10 cellular contexts compared by ENCODE assay signal in genomic region chrX:44875185-44875489, GRCh38. TPM values are rescaled to one million over a fixed set of nuclear protein-coding genes. Genes with fewer than 3 reads are reported as not detected.
A peak's percentile ranks its signal among the peaks of the same experiment; 100 is the strongest.
DNase-seq lines count a peak whose midpoint lies in the region; ATAC-seq and TF ChIP-seq lines count a peak whose summit lies in the region.
"Had no signal": no experiment of that assay in that cellular context is flagged by ENCODE, and none has a peak within 500 bp of the region (broad histone marks: within the 10 kb centered on the region; RNA-seq: fewer than 3 reads in every experiment).

No MANE protein-coding gene starts in this region.

- DNase-seq in BE2C (no peak), dorsolateral prefrontal cortex (no peak), NCI-H446 (lab: John Stamatoyannopoulos, UW) (no peak), activated gamma-delta T cell treated with Interleukin-2 at 50 U/mL for 16 hours (no peak), NCI-H1417 (lab: John Stamatoyannopoulos, UW) (no peak)

- no peaks in the 10 kb centered on the region for H3F3A ChIP-seq in Loucy (ENCODE audit: low read depth)
- H3F3A ChIP-seq in neural cell (ENCODE audit: insufficient read depth, low read length, poor library complexity, severe bottlenecking) = no peaks in the 10 kb centered on the region

- H3K4me2 ChIP-seq in Loucy (ENCODE audit: low read depth, low read length, poor library complexity, severe bottlenecking) (peak overlapping the region; percentile 91), neural cell (ENCODE audit: low read length) (peak overlapping the region; percentile 62)

- peaks cover 48% of the 10 kb centered on the region for H4K20me1 ChIP-seq in Loucy (ENCODE audit: insufficient read depth, low read length, poor library complexity, severe bottlenecking)
- no peaks in the 10 kb centered on the region for H4K20me1 ChIP-seq in neural cell (ENCODE audit: insufficient read depth)

- intact Hi-C loops in dorsolateral prefrontal cortex (cut with DNase I) = no loop called here

- peak overlapping the region; percentile 92 for H3K4me3 ChIP-seq in BE2C (ENCODE audit: low read depth, low read length)
- H3K4me3 ChIP-seq in Loucy (ENCODE audit: low read length, poor library complexity, severe bottlenecking) = peak overlapping the region; percentile 100
- H3K4me3 ChIP-seq in dorsolateral prefrontal cortex = peak overlapping the region; percentile 48 to 98 (median 91)
- H3K4me3 ChIP-seq in neural cell (ENCODE audit: low read length) = peak overlapping the region; percentile 85

- ATAC-seq in HG03159 (IDR thresholded peaks at IDR 0.05; ENCODE audit: unreplicated experiment) = no peak

- H3K27me3 ChIP-seq in BE2C (no peaks in the 10 kb centered on the region), Loucy (ENCODE audit: insufficient read depth, low read length, poor library complexity, severe bottlenecking) (no peaks in the 10 kb centered on the region), dorsolateral prefrontal cortex (no peaks in the 10 kb centered on the region), neural cell (ENCODE audit: insufficient read depth, low read depth, low read length) (no peaks in the 10 kb centered on the region)
- H3K27me3 ChIP-seq: adrenal gland had no signal

- H3K79me2 ChIP-seq in Loucy (ENCODE audit: insufficient read depth, low read length) = peaks cover 82% of the 10 kb centered on the region
- peaks cover 56% of the 10 kb centered on the region for H3K79me2 ChIP-seq in neural cell (replicated peaks; ENCODE audit: insufficient read depth, low read length)

- H2AFZ ChIP-seq in Loucy (ENCODE audit: low read length) (no peak overlapping the region), neural cell (ENCODE audit: low read depth, low read length) (no peak overlapping the region)

- H3K9me2 ChIP-seq in Loucy (replicated peaks; ENCODE audit: low read depth, low read length) (no peaks in the 10 kb centered on the region), neural cell (ENCODE audit: insufficient read depth, low read length) (no peaks in the 10 kb centered on the region)

- H3K9ac ChIP-seq in Loucy (ENCODE audit: low read depth, low read length, poor library complexity, severe bottlenecking) (peak overlapping the region; percentile 98), neural cell (ENCODE audit: low read length) (peak overlapping the region; percentile 84)

- H3K4me1 ChIP-seq in BE2C (no peaks in the 10 kb centered on the region), Loucy (ENCODE audit: insufficient read depth, low read length, poor library complexity, severe bottlenecking) (peaks cover 6% of the 10 kb centered on the region)

- H3K36me3 ChIP-seq in BE2C = no peaks in the 10 kb centered on the region
- no peaks in the 10 kb centered on the region for H3K36me3 ChIP-seq in Loucy (ENCODE audit: insufficient read depth, low read length)
- H3K36me3 ChIP-seq in neural cell (ENCODE audit: insufficient read depth, low read length) = no peaks in the 10 kb centered on the region
- H3K36me3 ChIP-seq: adrenal gland had no signal

- H3K27ac ChIP-seq in dorsolateral prefrontal cortex (peak overlapping the region in 49 of 59 donors; percentile 87 to 100 (median 98)), neural cell (ENCODE audit: low read length) (no peak overlapping the region)

- H3K9me3 ChIP-seq in BE2C = no peaks in the 10 kb centered on the region
- H3K9me3 ChIP-seq in Loucy (ENCODE audit: insufficient read depth, low read depth, low read length) = no peaks in the 10 kb centered on the region
- H3K9me3 ChIP-seq in neural cell (ENCODE audit: low read length) = no peaks in the 10 kb centered on the region
- H3K9me3 ChIP-seq: adrenal gland had no signal

- no peak for TF ChIP-seq EP300 in neural cell (conservative IDR thresholded peaks at IDR 0.05; ENCODE audit: poor library complexity, severe bottlenecking)

- no peak for TF ChIP-seq RAD21 in neural cell (conservative IDR thresholded peaks at IDR 0.05)

- TF ChIP-seq CTCF in BE2C (IDR thresholded peaks at IDR 0.05; ENCODE audit: low read depth, low read length) (no peak), Loucy (conservative IDR thresholded peaks at IDR 0.05; ENCODE audit: low read length) (no peak), dorsolateral prefrontal cortex (IDR thresholded peaks at IDR 0.05 in 54 of 56, conservative IDR thresholded peaks at IDR 0.05 in 2 of 56; ENCODE audit: low read depth in 1 of 56, partially characterized antibody in 56 of 56) (no peak), neural cell (IDR thresholded peaks at IDR 0.05; ENCODE audit: poor library complexity, severe bottlenecking) (no peak)

TF ChIP-seq in neural cell, 6 proteins besides CTCF, POLR2A, EP300 and RAD21:
- TF ChIP-seq POLR2AphosphoS5 (IDR thresholded peaks at IDR 0.05) (no peak), TAF1 (IDR thresholded peaks at IDR 0.05; ENCODE audit: low read depth) (no peak), SMC3 (conservative IDR thresholded peaks at IDR 0.05; ENCODE audit: poor library complexity) (no peak), EZH2 (IDR thresholded peaks at IDR 0.05; ENCODE audit: borderline replicate concordance, insufficient read depth, low read length, poor library complexity, severe bottlenecking) (no peak), MXI1 (conservative IDR thresholded peaks at IDR 0.05; ENCODE audit: poor library complexity, severe bottlenecking) (no peak), REST (IDR thresholded peaks at IDR 0.05; ENCODE audit: borderline replicate concordance) (no peak)

RNA-seq across cellular contexts. Expression of gene KDM6A, which starts 2.1 kb away (rescaled TPM):
- polyA plus RNA-seq in BE2C (2012; ENCODE audit: insufficient read depth, insufficient read length, low read depth) = 11.1 TPM
- total RNA-seq in dorsolateral prefrontal cortex = 10 to 100 TPM; 18.4 to 72.2 (median 34.4) TPM
- polyA plus RNA-seq in neural cell = 25.1 and 31.0 TPM in 2 replicates
- polyA minus RNA-seq in neural cell = 55.0 and 68.4 TPM in 2 replicates

RNA-seq across cellular contexts. Expression of gene DUSP21, which starts 31.3 kb away (rescaled TPM):
- polyA plus RNA-seq in BE2C (2012; ENCODE audit: insufficient read depth, insufficient read length, low read depth) = not detected
- not detected for total RNA-seq in dorsolateral prefrontal cortex
- polyA plus RNA-seq in neural cell = not detected in 2 replicates
- polyA minus RNA-seq in neural cell = not detected in 2 replicates
- total RNA-seq: adrenal gland, M059J had no signal
- polyA plus RNA-seq: adrenal gland had no signal
